ENCODE assay signal across 8 cellular contexts in genomic region chr6:27902335-27903314, GRCh38. TPM values are rescaled to one million over a fixed set of nuclear protein-coding genes. Genes with fewer than 3 reads are reported as not detected.
A peak's percentile ranks its signal among the peaks of the same experiment; 100 is the strongest.
DNase-seq lines count a peak whose midpoint lies in the region; ATAC-seq and TF ChIP-seq lines count a peak whose summit lies in the region.

No MANE protein-coding gene starts in this region.

- peaks cover 26% of the 10 kb centered on the region for H3K27me3 Mint-ChIP-seq in activated CD4-positive, alpha-beta T cell treated with anti-CD3 and anti-CD28 coated beads, Interleukin-2, amount 10 ng/mL, durations not matched to agents 7 days and 5 days

- H3K9me3 ChIP-seq in left lung: no peaks in the 10 kb centered on the region

- H3K4me3 ChIP-seq in left lung: peak overlapping the region; percentile 42 to 57

- peaks cover 4 to 17% of the 10 kb centered on the region in 2 donors for H3K4me1 ChIP-seq in left lung

- H3K9me3 Mint-ChIP-seq in activated CD4-positive, alpha-beta T cell treated with anti-CD3 and anti-CD28 coated beads, Interleukin-2, amount 10 ng/mL, durations not matched to agents 7 days and 5 days: no peaks in the 10 kb centered on the region

- H3K27ac Mint-ChIP-seq in activated CD4-positive, alpha-beta T cell treated with anti-CD3 and anti-CD28 coated beads, Interleukin-2, amount 10 ng/mL, durations not matched to agents 7 days and 5 days: peak overlapping the region; percentile 95

- peak overlapping the region; percentile 83 for H3K4me3 Mint-ChIP-seq in activated CD4-positive, alpha-beta T cell treated with anti-CD3 and anti-CD28 coated beads, Interleukin-2, amount 10 ng/mL, durations not matched to agents 7 days and 5 days

- ATAC-seq in GM18907 (IDR thresholded peaks at IDR 0.05; ENCODE audit: unreplicated experiment): peak; percentile 74
- peak; percentile 73 for ATAC-seq in HG03175 (IDR thresholded peaks at IDR 0.05; ENCODE audit: unreplicated experiment)
- peak; percentile 94 for ATAC-seq in left lung

- H3K27me3 ChIP-seq in left lung: no peaks in the 10 kb centered on the region

- no peaks in the 10 kb centered on the region for H3K36me3 ChIP-seq in left lung

- POLR2A ChIA-PET in activated CD4-positive, alpha-beta T cell treated with anti-CD3 and anti-CD28 coated beads, Interleukin-2, amount 10 ng/mL, durations not matched to agents 7 days and 5 days (lab: Charles Lee): interaction anchor here (0.6 to 1.7 kb wide), 3 partner anchors 10 to 131 kb away, joined by 4 to 7 read pairs (median 5); a partner anchor contains a TSS

- no peak for TF ChIP-seq CTCF in left lung (IDR thresholded peaks at IDR 0.05)

- peak; percentile 46 for DNase-seq in AG08395 (ENCODE audit: low spot score)
- peak; percentile 75 for DNase-seq in NCI-H446 treated with DMSO at 0.1 percent for 48 hours (lab: John Stamatoyannopoulos, UW)
- DNase-seq in activated CD4-positive, alpha-beta T cell treated with anti-CD3 and anti-CD28 coated beads, Interleukin-2, amount 10 ng/mL, durations not matched to agents 7 days and 5 days: peak; percentile 87
- peak; percentile 74 for DNase-seq in dedifferentiated amniotic fluid mesenchymal stem cell (ENCODE audit: extremely low spot score)
- DNase-seq in left lung: peak; percentile 73 to 91
- peak; percentile 86 to 94 for DNase-seq in stimulated activated CD4-positive, alpha-beta T cell treated with anti-CD3 and anti-CD28 coated beads, Interleukin-2, amount 100 ng/mL, for 48 hours

- CTCF ChIA-PET in activated CD4-positive, alpha-beta T cell treated with anti-CD3 and anti-CD28 coated beads, Interleukin-2, amount 10 ng/mL, durations not matched to agents 7 days and 5 days (lab: Charles Lee): interaction anchor here (0.6 to 1.1 kb wide), 5 partner anchors 9 to 212 kb away, joined by 3 to 7 read pairs (median 3); no protein-coding TSS in a partner anchor

- H3K36me3 Mint-ChIP-seq in activated CD4-positive, alpha-beta T cell treated with anti-CD3 and anti-CD28 coated beads, Interleukin-2, amount 10 ng/mL, durations not matched to agents 7 days and 5 days (ENCODE audit: low read depth): no peaks in the 10 kb centered on the region

- peak overlapping the region; percentile 72 to 90 for H3K27ac ChIP-seq in left lung

- intact Hi-C loops in left lung (cut with DNase I): no loop called here

- peaks cover 25% of the 10 kb centered on the region for H3K4me1 Mint-ChIP-seq in activated CD4-positive, alpha-beta T cell treated with anti-CD3 and anti-CD28 coated beads, Interleukin-2, amount 10 ng/mL, durations not matched to agents 7 days and 5 days

RNA-seq across cellular contexts. Expression of gene OR2B2, which starts 9.6 kb away (rescaled TPM):
- total RNA-seq in activated CD4-positive, alpha-beta T cell treated with anti-CD3 and anti-CD28 coated beads, Interleukin-2, amount 10 ng/mL, durations not matched to agents 7 days and 5 days: not detected
- total RNA-seq in left lung: not detected

RNA-seq across cellular contexts. Expression of gene OR2B6, which starts 54.4 kb away (rescaled TPM):
- total RNA-seq in activated CD4-positive, alpha-beta T cell treated with anti-CD3 and anti-CD28 coated beads, Interleukin-2, amount 10 ng/mL, durations not matched to agents 7 days and 5 days: not detected
- not detected for total RNA-seq in left lung

Comparison
In these comparisons a context has a peak if more than half of its experiments do, and no peak if none do; other contexts are left out.
1. Peak in every context shown above with its lines: DNase-seq, ATAC-seq, H3K4me3 ChIP-seq and H3K27ac ChIP-seq.